26 cellular contexts compared by ENCODE assay signal in the genomic region with DNA sequence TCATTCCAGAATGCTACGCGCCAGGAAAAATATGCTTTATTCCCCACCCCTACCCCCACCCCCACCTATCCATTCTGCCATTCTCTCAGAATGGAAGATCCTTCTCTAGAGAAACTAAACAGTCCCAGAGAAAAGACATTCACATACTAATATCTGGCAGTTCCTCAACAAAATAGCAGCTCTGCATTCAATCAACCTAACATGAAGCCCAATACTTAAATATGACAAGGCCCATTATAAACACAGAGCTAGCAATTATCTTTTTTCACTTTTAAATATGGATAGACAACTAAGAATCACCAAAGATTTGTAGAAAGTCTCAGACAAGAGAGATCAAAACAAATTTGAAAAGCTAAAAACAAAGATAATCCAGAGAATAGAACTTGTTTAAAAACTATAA.
"Had no signal": no experiment of that assay in that cellular context is flagged by ENCODE, and none has a peak within 500 bp of the region (broad histone marks: within the 10 kb centered on the region; RNA-seq: fewer than 3 reads in every experiment).

No MANE protein-coding gene starts in this region.

- DNase-seq: activated B cell treated with CpG ODN at 0.5 μM for 24 hours; activated CD4-positive, alpha-beta T cell treated with anti-CD3 and anti-CD28 coated beads for 36 hours; activated CD4-positive, alpha-beta T cell treated with anti-CD3 and anti-CD28 coated beads, Interleukin-2, amount 50 U/mL, for 4 hours; activated naive CD4-positive, alpha-beta T cell; activated T-cell treated with anti-CD3 and anti-CD28 coated beads for 4 hours; activated T-cell treated with anti-CD3 and anti-CD28 coated beads, Interleukin-2, amount 50 U/mL, for 72 hours; effector memory CD4-positive, alpha-beta T cell; foreskin fibroblast; heart left ventricle; kidney glomerular epithelial cell; left lung; mesendoderm; ovary; psoas muscle; spleen; stimulated activated naive CD4-positive, alpha-beta T cell treated with Interleukin-2 at 50 U/mL for 16 hours; T-cell had no signal

- ATAC-seq: activated CD4-positive, alpha-beta T cell treated with anti-CD3 and anti-CD28 coated beads for 36 hours; activated naive CD4-positive, alpha-beta T cell treated with anti-CD3 and anti-CD28 coated beads, Interleukin-2, amount 50 U/mL, for 72 hours; activated T-cell treated with anti-CD3 and anti-CD28 coated beads, Interleukin-2, amount 50 U/mL, for 72 hours; heart left ventricle; left lung; T-cell had no signal

- H3K27me3 ChIP-seq: heart left ventricle, left lung, ovary, right atrium auricular region, spleen, tibial nerve had no signal

- FAIRE-seq: bronchial epithelial cell, endothelial cell of umbilical vein, urothelium cell line had no signal

- H3K27ac ChIP-seq: ovary, psoas muscle, right atrium auricular region had no signal

- H3K27ac Mint-ChIP-seq: activated B cell treated with CpG ODN at 0.5 μM for 24 hours; activated CD4-positive, alpha-beta T cell treated with anti-CD3 and anti-CD28 coated beads for 36 hours; activated naive CD4-positive, alpha-beta T cell treated with anti-CD3 and anti-CD28 coated beads, Interleukin-2, amount 50 U/mL, for 72 hours; activated T-cell treated with anti-CD3 and anti-CD28 coated beads, Interleukin-2, amount 50 U/mL, for 72 hours had no signal

- H3K36me3 ChIP-seq: heart left ventricle, left lung, ovary, right atrium auricular region, spleen, tibial nerve had no signal

- H3K9me3 ChIP-seq: left lung, ovary, psoas muscle, right atrium auricular region, spleen, tibial nerve had no signal

- H3K4me3 Mint-ChIP-seq: activated B cell treated with CpG ODN at 0.5 μM for 24 hours; activated CD4-positive, alpha-beta T cell treated with anti-CD3 and anti-CD28 coated beads for 36 hours; activated T-cell treated with anti-CD3 and anti-CD28 coated beads, Interleukin-2, amount 50 U/mL, for 72 hours; central memory CD8-positive, alpha-beta T cell; nephron; T-cell had no signal

- H3K27me3 Mint-ChIP-seq: activated B cell treated with CpG ODN at 0.5 μM for 24 hours; activated CD4-positive, alpha-beta T cell treated with anti-CD3 and anti-CD28 coated beads for 36 hours; central memory CD8-positive, alpha-beta T cell; T-cell had no signal

- H3K4me3 ChIP-seq: heart left ventricle, left lung, lung, ovary, psoas muscle, right atrium auricular region, spleen, tibial nerve had no signal

- H3K36me3 Mint-ChIP-seq: activated naive CD4-positive, alpha-beta T cell treated with anti-CD3 and anti-CD28 coated beads, Interleukin-2, amount 50 U/mL, for 72 hours had no signal

- H3K9me3 Mint-ChIP-seq: activated B cell treated with CpG ODN at 0.5 μM for 24 hours; activated naive CD4-positive, alpha-beta T cell treated with anti-CD3 and anti-CD28 coated beads, Interleukin-2, amount 50 U/mL, for 72 hours; activated T-cell treated with anti-CD3 and anti-CD28 coated beads, Interleukin-2, amount 50 U/mL, for 72 hours; central memory CD8-positive, alpha-beta T cell; T-cell had no signal
